8 cellular contexts compared by ENCODE assay signal in genomic region chr20:44521484-44522481, GRCh38. TPM values are rescaled to one million over a fixed set of nuclear protein-coding genes. Genes with fewer than 3 reads are reported as not detected.
DNase-seq lines count a peak whose midpoint lies in the region; ATAC-seq and TF ChIP-seq lines count a peak whose summit lies in the region.

TSS of gene SERINC3 (minus strand) at chr20:44522070. CDS start at chr20:44521951, 119 bp downstream.

- peak within 1 kb of the TSS; percentile 99 to 100 for H3K27ac ChIP-seq in mucosa of rectum (ENCODE audit: low read depth in 2 of 2, low read length in 2 of 2)

- TF ChIP-seq CTCF in epithelial cell of proximal tubule (conservative IDR thresholded peaks at IDR 0.05; ENCODE audit: low read depth, low read length): peak; percentile 21

- ATAC-seq in GM21717 (IDR thresholded peaks at IDR 0.05; ENCODE audit: unreplicated experiment): peak; percentile 95

- peak within 1 kb of the TSS; percentile 93 for H3K27ac Mint-ChIP-seq in activated T-cell treated with anti-CD3 and anti-CD28 coated beads, Interleukin-2, amount 50 U/mL, for 24 hours

- H3K9me3 Mint-ChIP-seq in activated T-cell treated with anti-CD3 and anti-CD28 coated beads, Interleukin-2, amount 50 U/mL, for 24 hours: no peaks in the 10 kb centered on the region

- H3K4me3 ChIP-seq in epithelial cell of proximal tubule (ENCODE audit: low read depth, low read length): peak within 1 kb of the TSS; percentile 93
- peak within 1 kb of the TSS; percentile 98 to 100 for H3K4me3 ChIP-seq in mucosa of rectum (ENCODE audit: low read length in 2 of 2)

- H3K9me3 ChIP-seq in mucosa of rectum (ENCODE audit: control insufficient read depth in 2 of 2, low read length in 2 of 2): no peaks in the 10 kb centered on the region

- H3K36me3 Mint-ChIP-seq in activated T-cell treated with anti-CD3 and anti-CD28 coated beads, Interleukin-2, amount 50 U/mL, for 24 hours (ENCODE audit: low read depth): peaks cover 22% of the 10 kb centered on the region

- peaks cover 58% of the 10 kb centered on the region for H3K4me1 Mint-ChIP-seq in activated T-cell treated with anti-CD3 and anti-CD28 coated beads, Interleukin-2, amount 50 U/mL, for 24 hours (ENCODE audit: low read depth)

- H3K9ac ChIP-seq in mucosa of rectum (ENCODE audit: low read depth in 1 of 2, low read length in 2 of 2): peak within 1 kb of the TSS; percentile 99 to 100

- H3K27me3 ChIP-seq in mucosa of rectum (ENCODE audit: control insufficient read depth in 2 of 2, insufficient read depth in 2 of 2, low read length in 2 of 2): no peaks in the 10 kb centered on the region

- H3K36me3 ChIP-seq in mucosa of rectum (ENCODE audit: control insufficient read depth in 2 of 2, insufficient read depth in 2 of 2, low read length in 2 of 2): peaks cover 0 to 5% of the 10 kb centered on the region in 2 donors

- peak within 1 kb of the TSS; percentile 88 for H3K4me3 Mint-ChIP-seq in activated T-cell treated with anti-CD3 and anti-CD28 coated beads, Interleukin-2, amount 50 U/mL, for 24 hours

- peaks cover 15 to 23% of the 10 kb centered on the region in 2 donors for H3K4me1 ChIP-seq in mucosa of rectum (ENCODE audit: control insufficient read depth in 2 of 2, insufficient read depth in 2 of 2, low read length in 2 of 2)

- no peaks in the 10 kb centered on the region for H3K27me3 Mint-ChIP-seq in activated T-cell treated with anti-CD3 and anti-CD28 coated beads, Interleukin-2, amount 50 U/mL, for 24 hours

- peak; percentile 99 for DNase-seq in DMS53 (lab: John Stamatoyannopoulos, UW)
- peak; percentile 79 for DNase-seq in KG1 (lab: John Stamatoyannopoulos, UW)
- peak; percentile 98 for DNase-seq in activated T-cell treated with anti-CD3 and anti-CD28 coated beads, Interleukin-2, amount 50 U/mL, for 24 hours
- DNase-seq in epithelial cell of proximal tubule (ENCODE audit: low read depth): peak; percentile 61
- peak; percentile 98 for DNase-seq in stimulated activated CD8-positive, alpha-beta memory T cell treated with anti-CD3 and anti-CD28 coated beads, Interleukin-4, amount 100 ng/mL, for 48 hours

TF ChIP-seq in PFSK-1, 5 proteins besides CTCF, POLR2A, EP300 and RAD21:
- TF ChIP-seq POLR2AphosphoS5 (IDR thresholded peaks at IDR 0.05; ENCODE audit: low read depth, low read length) (peak; percentile 81), FOXP2 (optimal IDR thresholded peaks at IDR 0.05; ENCODE audit: borderline replicate concordance, extremely low read depth, extremely low read length, insufficient read depth) (peak; percentile 86), SIN3A (IDR thresholded peaks at IDR 0.05; ENCODE audit: borderline replicate concordance, insufficient read depth, low read length) (no peak), REST (IDR thresholded peaks at IDR 0.05; ENCODE audit: insufficient read depth in 1 of 2, low read depth in 2 of 2, low read length in 2 of 2) (no peak), TAF1 (IDR thresholded peaks at IDR 0.05; ENCODE audit: borderline replicate concordance, insufficient read depth, low read length) (peak; percentile 71; the same call in 1 of the 2 replicates)
TF ChIP-seq in PFSK-1: peak in this region for 3.

RNA-seq across cellular contexts. Expression of gene SERINC3, which starts in this region (rescaled TPM):
- 40.4 TPM for polyA plus RNA-seq in PFSK-1 (2012; ENCODE audit: insufficient read length, low read depth)
- total RNA-seq in epithelial cell of proximal tubule: 36.6 and 43.3 TPM in 2 replicates

Comparison
In these comparisons a context has a peak if more than half of its experiments do, and no peak if none do; other contexts are left out.
1. Peak in every context shown above with its lines: DNase-seq, ATAC-seq, H3K4me3 ChIP-seq and H3K27ac ChIP-seq.